15 cellular contexts compared by ENCODE assay signal in the genomic region with DNA sequence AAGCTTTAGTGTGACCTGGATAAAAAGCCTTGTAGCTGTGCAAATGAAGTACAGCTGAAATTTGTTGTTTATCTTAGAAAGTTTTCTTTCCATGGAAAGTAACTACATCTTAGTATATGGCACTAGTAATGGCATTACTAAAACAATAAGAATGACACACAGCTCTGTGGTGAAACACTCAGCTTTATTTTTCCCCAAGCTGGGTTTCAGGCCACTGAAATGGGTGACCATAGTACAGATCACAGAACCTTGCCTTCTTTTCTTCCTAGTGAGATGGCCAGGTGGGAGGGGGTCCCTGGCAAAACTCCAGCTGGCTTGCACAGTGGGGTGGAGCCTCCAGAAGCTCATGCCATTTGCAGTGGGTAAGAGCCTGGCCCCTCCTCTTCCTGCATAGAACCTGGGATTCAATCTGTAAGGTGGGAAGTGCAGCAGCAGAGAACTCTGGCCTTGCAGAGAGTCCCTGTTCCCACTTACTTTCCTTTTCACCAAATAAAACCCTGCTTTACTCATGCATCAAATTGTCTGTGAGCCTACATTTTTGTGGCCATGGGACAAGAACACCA. TPM values are rescaled to one million over a fixed set of nuclear protein-coding genes. Genes with fewer than 3 reads are reported as not detected.
"Had no signal": no experiment of that assay in that cellular context is flagged by ENCODE, and none has a peak within 500 bp of the region (broad histone marks: within the 10 kb centered on the region; RNA-seq: fewer than 3 reads in every experiment).

No MANE protein-coding gene starts in this region.

- H3K4me3 ChIP-seq: neural progenitor cell, pancreas, suprapubic skin had no signal

- H3K9ac ChIP-seq: neural progenitor cell had no signal

- H2AFZ ChIP-seq: neural progenitor cell had no signal

- ATAC-seq: pancreas; stimulated activated naive CD8-positive, alpha-beta T cell treated with anti-CD3 and anti-CD28 coated beads, Interleukin-15, Interleukin-2, amounts not matched to agents 100 U/mL and 50 U/mL, for 24 hours had no signal

- H3K4me2 ChIP-seq: neural progenitor cell had no signal

- H3K9me3 ChIP-seq: pancreas, suprapubic skin had no signal

- DNase-seq: activated B cell treated with CpG ODN at 0.5 μM for 24 hours; activated CD4-positive, alpha-beta T cell treated with anti-CD3 and anti-CD28 coated beads, Interleukin-2, amount 50 U/mL, for 4 hours; activated gamma-delta T cell; activated T-cell treated with anti-CD3 and anti-CD28 coated beads, Interleukin-2, amount 50 U/mL, for 24 hours; dermis blood vessel endothelial cell; kidney glomerular epithelial cell; midbrain; pancreas; stimulated activated CD4-positive, alpha-beta T cell treated with anti-CD3 and anti-CD28 coated beads, Interleukin-12 subunit alpha, Interleukin-12 subunit beta, amount 100 ng/mL, for 4 hours; stimulated activated naive CD8-positive, alpha-beta T cell treated with anti-CD3 and anti-CD28 coated beads, Interleukin-15, Interleukin-2, amounts not matched to agents 100 U/mL and 50 U/mL, for 24 hours had no signal

- H3K36me3 ChIP-seq: neural progenitor cell, pancreas, suprapubic skin had no signal

- H3K27ac ChIP-seq: neural progenitor cell, pancreas, suprapubic skin had no signal

- H3K4me1 ChIP-seq: neural progenitor cell, pancreas had no signal

- H3K27me3 ChIP-seq: neural progenitor cell, pancreas, suprapubic skin had no signal

RNA-seq across cellular contexts. Expression of a gene that starts 17.6 kb away (rescaled TPM):
- total RNA-seq: activated B cell treated with CpG ODN at 0.5 μM for 24 hours, cerebellum, dermis blood vessel endothelial cell, epithelial cell of proximal tubule, lower leg skin, suprapubic skin had no signal
